23 cellular contexts compared by ENCODE assay signal in the genomic region with DNA sequence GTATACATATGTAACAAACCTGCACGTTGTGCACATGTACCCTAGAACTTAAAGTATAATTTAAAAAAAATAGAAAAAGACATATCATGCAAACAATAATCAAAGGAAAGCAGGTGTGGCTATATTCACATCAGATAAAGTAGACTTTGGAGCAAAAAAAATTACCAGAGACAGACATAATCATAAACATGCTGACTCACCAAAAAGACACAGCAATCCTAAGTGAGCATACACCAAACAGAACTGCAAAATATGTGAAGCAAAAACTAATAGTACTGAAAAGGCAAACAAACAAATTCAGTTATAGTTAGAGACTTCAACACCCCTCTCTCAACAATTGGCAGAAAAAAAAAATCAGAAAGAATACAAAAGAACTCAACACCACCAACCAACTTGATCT. TPM values are rescaled to one million over a fixed set of nuclear protein-coding genes. Genes with fewer than 3 reads are reported as not detected.
DNase-seq lines count a peak whose midpoint lies in the region; ATAC-seq, FAIRE-seq and TF ChIP-seq lines count a peak whose summit lies in the region.
"Had no signal": no experiment of that assay in that cellular context is flagged by ENCODE, and none has a peak within 500 bp of the region (broad histone marks: within the 10 kb centered on the region; RNA-seq: fewer than 3 reads in every experiment).

No MANE protein-coding gene starts in this region.

- 100% methylated on average over 1 of the region's 1 CpG for WGBS in mammary epithelial cell (ENCODE audit: low coverage, missing lambda C conversion rate)
- 92% methylated on average over 1 of the region's 1 CpG; no CpG with 5 or more reads in 1 of the 2 experiments for WGBS in H1 (ENCODE audit: extremely low coverage in 1 of 2, insufficient coverage in 1 of 2, insufficient read length in 1 of 2, insufficient replicate concordance in 2 of 2, low coverage in 1 of 2, low lambda C conversion rate in 2 of 2, missing lambda C conversion rate in 1 of 2), 2 experiments

- H3K4me1 ChIP-seq in mammary epithelial cell (ENCODE audit: insufficient read depth, low read length) (no peaks in the 10 kb centered on the region), H1 (replicated peaks in 1 of 4; ENCODE audit: control insufficient read depth in 3 of 4, insufficient read depth in 4 of 4, low read length in 3 of 4) (no peaks in the 10 kb centered on the region), PC-3 (ENCODE audit: insufficient read depth, low read length) (no peaks in the 10 kb centered on the region)
- H3K4me1 ChIP-seq: BE2C; BLaER1 treated with 17β-estradiol and CSF1 and Interleukin-3, amounts not matched to agents 10 nM and 100 nM had no signal

- DNase-seq in MCF 10A (ENCODE audit: unreplicated experiment), result no peak
- DNase-seq in mammary epithelial cell, result no peak
- DNase-seq in OCI-M1 (lab: John Stamatoyannopoulos, UW), result peak; percentile 5
- DNase-seq in H1 (ENCODE audit: low read depth in 1 of 2, low spot score in 2 of 2), result no peak
- DNase-seq in PC-3, result no peak
- DNase-seq in Calu3, result no peak
- DNase-seq: ACHN; AML-193; BE2C; CD4-positive, alpha-beta T cell; CD8-positive, alpha-beta memory T cell; DMS53; DMS79 treated with DMSO at 0.1 percent for 48 hours; GF-D8; GOT3; H7; HCEC 1CT had no signal

- H3K4me3 Mint-ChIP-seq in MCF 10A (ENCODE audit: unreplicated experiment) (no peak overlapping the region), Calu3 (ENCODE audit: low read depth, unreplicated experiment) (no peak overlapping the region)
- H3K4me3 Mint-ChIP-seq: CD14-positive monocyte; CD4-positive, alpha-beta T cell; CD8-positive, alpha-beta memory T cell had no signal

- H3K4me1 Mint-ChIP-seq in MCF 10A (ENCODE audit: insufficient read depth, unreplicated experiment), result peaks cover 7% of the 10 kb centered on the region
- peaks cover 10% of the 10 kb centered on the region for H3K4me1 Mint-ChIP-seq in Calu3 (ENCODE audit: low read depth, unreplicated experiment)
- H3K4me1 Mint-ChIP-seq: CD14-positive monocyte; CD8-positive, alpha-beta memory T cell had no signal

- H3K36me3 Mint-ChIP-seq in MCF 10A (ENCODE audit: insufficient read depth, unreplicated experiment) (peaks cover 9% of the 10 kb centered on the region), Calu3 (ENCODE audit: insufficient read depth, unreplicated experiment) (no peaks in the 10 kb centered on the region)

- H3K27ac Mint-ChIP-seq in MCF 10A (ENCODE audit: low read depth, unreplicated experiment) (peak overlapping the region; percentile 80), Calu3 (ENCODE audit: unreplicated experiment) (no peak overlapping the region)
- H3K27ac Mint-ChIP-seq: CD4-positive, alpha-beta T cell; CD8-positive, alpha-beta memory T cell had no signal

- no TSS peak for BruUV-seq in MCF 10A (replicated peaks; lab: Mats Ljungman, UMichigan)
- BruUV-seq in mammary epithelial cell (replicated peaks; lab: Mats Ljungman, UMichigan), result no TSS peak
- BruUV-seq in PC-3 (replicated peaks; lab: Mats Ljungman, UMichigan), result no TSS peak
- no TSS peak for BruUV-seq in Calu3 (replicated peaks; lab: Mats Ljungman, UMichigan)

- H3K56ac ChIP-seq in H1 (replicated peaks; ENCODE audit: insufficient read length, low read depth, low read length), result no peak overlapping the region

- CTCF ChIA-PET in MCF 10A (lab: Yijun Ruan, JAX), result no interaction called here
- CTCF ChIA-PET in mammary epithelial cell (lab: Charles Lee; ENCODE audit: low non-redundant PET), result no interaction called here
- CTCF ChIA-PET in H1 (lab: Charles Lee; ENCODE audit: partially characterized antibody), result no interaction called here
- CTCF ChIA-PET in PC-3 (lab: Charles Lee), result no interaction called here
- CTCF ChIA-PET in Calu3 (lab: Charles Lee), result no interaction called here

- H2BK5ac ChIP-seq in H1 (ENCODE audit: low read depth, low read length), result no peak overlapping the region

- H3K4ac ChIP-seq in H1 (replicated peaks; ENCODE audit: insufficient read length, low read depth, low read length), result no peak overlapping the region

- H3F3A ChIP-seq in PC-3 (ENCODE audit: low read length, unreplicated experiment), result no peaks in the 10 kb centered on the region

- no peaks in the 10 kb centered on the region for H3K27me3 Mint-ChIP-seq in MCF 10A (ENCODE audit: insufficient read depth, unreplicated experiment)
- no peaks in the 10 kb centered on the region for H3K27me3 Mint-ChIP-seq in Calu3 (ENCODE audit: unreplicated experiment)
- H3K27me3 Mint-ChIP-seq: CD4-positive, alpha-beta T cell; CD8-positive, alpha-beta memory T cell had no signal

- H3K27me3 ChIP-seq in mammary epithelial cell (ENCODE audit: insufficient read depth, low read length), result no peaks in the 10 kb centered on the region
- no peaks in the 10 kb centered on the region for H3K27me3 ChIP-seq in H1 (replicated peaks in 1 of 4; ENCODE audit: control insufficient read depth in 3 of 4, extremely low read depth in 1 of 4, insufficient read depth in 3 of 4, low read length in 3 of 4)
- no peaks in the 10 kb centered on the region for H3K27me3 ChIP-seq in PC-3 (ENCODE audit: low read length)
- H3K27me3 ChIP-seq: BE2C; BLaER1 treated with 17β-estradiol and CSF1 and Interleukin-3, amounts not matched to agents 10 nM and 100 nM had no signal

- intact Hi-C loops in MCF 10A (cut with micrococcal nuclease) (no loop called here), mammary epithelial cell (cut with micrococcal nuclease) (no loop called here), PC-3 (cut with micrococcal nuclease) (no loop called here), Calu3 (cut with micrococcal nuclease; ENCODE audit: unreplicated experiment) (no loop called here)

- H3K4me2 ChIP-seq in mammary epithelial cell (ENCODE audit: insufficient read depth, low read depth, low read length), result no peak overlapping the region
- H3K4me2 ChIP-seq in H1 (ENCODE audit: insufficient read depth in 1 of 2, low read depth in 2 of 2, low read length in 2 of 2), result no peak overlapping the region
- no peak overlapping the region for H3K4me2 ChIP-seq in PC-3 (ENCODE audit: low read length)
- H3K4me2 ChIP-seq: BLaER1 treated with 17β-estradiol and CSF1 and Interleukin-3, amounts not matched to agents 10 nM and 100 nM had no signal

- H3K9me3 Mint-ChIP-seq in MCF 10A (ENCODE audit: unreplicated experiment) (peaks cover 11% of the 10 kb centered on the region), Calu3 (ENCODE audit: low read depth, unreplicated experiment) (no peaks in the 10 kb centered on the region)

- no peak overlapping the region for H2BK120ac ChIP-seq in H1 (replicated peaks; ENCODE audit: low read depth, low read length)

- H3K9ac ChIP-seq in mammary epithelial cell (ENCODE audit: insufficient read depth, low read length), result no peak overlapping the region
- no peak overlapping the region for H3K9ac ChIP-seq in H1 (replicated peaks in 1 of 4; ENCODE audit: extremely low read depth in 1 of 4, low read depth in 3 of 4, low read length in 3 of 4)
- no peak overlapping the region for H3K9ac ChIP-seq in PC-3 (ENCODE audit: low read length)
- H3K9ac ChIP-seq: BLaER1 treated with 17β-estradiol and CSF1 and Interleukin-3, amounts not matched to agents 10 nM and 100 nM had no signal

- no peaks in the 10 kb centered on the region for H4K20me1 ChIP-seq in mammary epithelial cell (ENCODE audit: insufficient read depth, low read length)
- peaks cover 0 to 2% of the 10 kb centered on the region in 2 experiments for H4K20me1 ChIP-seq in H1 (replicated peaks in 1 of 2; ENCODE audit: control insufficient read depth in 1 of 2, insufficient read depth in 2 of 2, low read length in 2 of 2)
- no peaks in the 10 kb centered on the region for H4K20me1 ChIP-seq in PC-3 (ENCODE audit: low read length)
- H4K20me1 ChIP-seq: BLaER1 treated with 17β-estradiol and CSF1 and Interleukin-3, amounts not matched to agents 10 nM and 100 nM had no signal

- H2AFZ ChIP-seq in mammary epithelial cell (ENCODE audit: low read depth, low read length), result no peak overlapping the region
- H2AFZ ChIP-seq in H1 (ENCODE audit: low read length), result no peak overlapping the region
- no peak overlapping the region for H2AFZ ChIP-seq in PC-3 (ENCODE audit: low read length)

- H3K23me2 ChIP-seq in H1 (ENCODE audit: low read depth, low read length), result no peaks in the 10 kb centered on the region

- ATAC-seq in PC-3, result no peak
- no peak for ATAC-seq in HG02610 (IDR thresholded peaks at IDR 0.05; ENCODE audit: unreplicated experiment)

- H3K14ac ChIP-seq in H1 (ENCODE audit: insufficient read length), result no peak overlapping the region

- TF ChIP-seq POLR2A in H1 (IDR thresholded peaks at IDR 0.05; ENCODE audit: control extremely low read depth in 1 of 2, low read depth in 2 of 2, low read length in 2 of 2), result no peak

- no peaks in the 10 kb centered on the region for H3K9me3 ChIP-seq in mammary epithelial cell (replicated peaks; ENCODE audit: insufficient read depth, low read length)
- H3K9me3 ChIP-seq in H1 (ENCODE audit: insufficient read depth in 2 of 2, low read depth in 1 of 2, low read length in 1 of 2), result no peaks in the 10 kb centered on the region
- no peaks in the 10 kb centered on the region for H3K9me3 ChIP-seq in PC-3 (ENCODE audit: low read length)
- H3K9me3 ChIP-seq: BE2C had no signal

- peaks cover 40% of the 10 kb centered on the region for H3K79me2 ChIP-seq in mammary epithelial cell (ENCODE audit: insufficient read depth, low read length)
- peaks cover 0 to 39% of the 10 kb centered on the region in 2 experiments; a peak in 2 of 4 replicates for H3K79me2 ChIP-seq in H1 (ENCODE audit: control insufficient read depth in 1 of 2, insufficient read depth in 2 of 2, low read length in 2 of 2)
- peaks cover 8% of the 10 kb centered on the region; the same call in 1 of the 2 replicates for H3K79me2 ChIP-seq in PC-3 (ENCODE audit: low read length)

- peaks cover 6% of the 10 kb centered on the region for H3K36me3 ChIP-seq in mammary epithelial cell (ENCODE audit: insufficient read depth, low read length)
- H3K36me3 ChIP-seq in H1 (ENCODE audit: control insufficient read depth in 2 of 4, insufficient read depth in 4 of 4, low read length in 3 of 4), result peaks cover 0 to 12% (median 6%) of the 10 kb centered on the region in 4 experiments; a peak in 7 of 8 replicates
- peaks cover 25% of the 10 kb centered on the region for H3K36me3 ChIP-seq in PC-3 (ENCODE audit: low read depth, low read length)

- TF ChIP-seq CTCF in MCF 10A (IDR thresholded peaks at IDR 0.05; ENCODE audit: unreplicated experiment) (no peak), mammary epithelial cell (conservative IDR thresholded peaks at IDR 0.05 in 1 of 2, IDR thresholded peaks at IDR 0.05 in 1 of 2; ENCODE audit: extremely low read depth in 1 of 2, insufficient read depth in 1 of 2, low read depth in 1 of 2, low read length in 2 of 2) (no peak), H1 (IDR thresholded peaks at IDR 0.05; ENCODE audit: control extremely low read depth in 1 of 3, insufficient read depth in 1 of 3, low read depth in 1 of 3, low read length in 3 of 3) (no peak), PC-3 (conservative IDR thresholded peaks at IDR 0.05; ENCODE audit: low read depth, low read length) (no peak), Calu3 (IDR thresholded peaks at IDR 0.05; ENCODE audit: unreplicated experiment) (no peak)

- no peak for TF ChIP-seq RAD21 in H1 (IDR thresholded peaks at IDR 0.05 in 1 of 2, conservative IDR thresholded peaks at IDR 0.05 in 1 of 2; ENCODE audit: low read depth in 2 of 2, low read length in 2 of 2)

- no peak for TF ChIP-seq EP300 in H1 (IDR thresholded peaks at IDR 0.05; ENCODE audit: borderline replicate concordance in 1 of 2, low read depth in 2 of 2, low read length in 2 of 2)

- H4K5ac ChIP-seq in H1 (ENCODE audit: insufficient read length, low read depth, low read length), result no peak overlapping the region

- in situ Hi-C loops in mammary epithelial cell (cut with MboI; ENCODE audit: low sequenced_read_pairs in 2 of 2), result no loop called here

- H3K27ac ChIP-seq in mammary epithelial cell (ENCODE audit: insufficient read depth, low read depth, low read length) (no peak overlapping the region), H1 (ENCODE audit: low read depth, low read length) (no peak overlapping the region), PC-3 (ENCODE audit: low read length) (no peak overlapping the region)
- H3K27ac ChIP-seq: 22Rv1; BLaER1 treated with 17β-estradiol and CSF1 and Interleukin-3, amounts not matched to agents 10 nM and 100 nM had no signal

- H4K91ac ChIP-seq in H1 (replicated peaks; ENCODE audit: insufficient read length, low read length), result no peak overlapping the region

- no peak overlapping the region for H2BK15ac ChIP-seq in H1 (ENCODE audit: low read length)

- dilution Hi-C loops in mammary epithelial cell (cut with HindIII; ENCODE audit: low sequenced_read_pairs), result no loop called here

- no peak overlapping the region for H4K8ac ChIP-seq in H1 (ENCODE audit: extremely low read depth, insufficient read depth, low read length)

- no peak overlapping the region for H2BK20ac ChIP-seq in H1 (ENCODE audit: low read length)

- H3K23ac ChIP-seq in H1 (ENCODE audit: insufficient read length), result no peak overlapping the region

- no peak overlapping the region for H2BK12ac ChIP-seq in H1 (ENCODE audit: low read depth, low read length)

- no peaks in the 10 kb centered on the region for H3K9me2 ChIP-seq in PC-3 (replicated peaks; ENCODE audit: low read length)

- POLR2A ChIA-PET in MCF 10A (lab: Yijun Ruan, JAX) (no interaction called here), H1 (lab: Charles Lee; ENCODE audit: partially characterized antibody) (no interaction called here), PC-3 (lab: Charles Lee; ENCODE audit: unreplicated experiment) (no interaction called here)

- no peak for FAIRE-seq in H1 (lab: Jason Lieb, UNC)
- FAIRE-seq: GM12891, GM18507 had no signal

- H3K4me3 ChIP-seq in mammary epithelial cell (replicated peaks in 1 of 3; ENCODE audit: insufficient read depth in 1 of 3, low read depth in 2 of 3, low read length in 3 of 3), result no peak overlapping the region
- no peak overlapping the region for H3K4me3 ChIP-seq in H1 (ENCODE audit: extremely low read depth in 1 of 4, insufficient read depth in 2 of 4, low read depth in 3 of 4, low read length in 4 of 4)
- no peak overlapping the region for H3K4me3 ChIP-seq in PC-3 (ENCODE audit: low read length)
- H3K4me3 ChIP-seq: BLaER1 treated with 17β-estradiol and CSF1 and Interleukin-3, amounts not matched to agents 10 nM and 100 nM had no signal

- H3K79me1 ChIP-seq in H1 (ENCODE audit: low read depth, low read length), result no peaks in the 10 kb centered on the region

- H2AK5ac ChIP-seq in H1 (ENCODE audit: low read depth, low read length), result no peak overlapping the region

- no peak overlapping the region for H3K18ac ChIP-seq in H1 (ENCODE audit: extremely low read depth, low read length)

RNA-seq across cellular contexts. Expression of gene SHCBP1, which starts 29.9 kb away (rescaled TPM):
- total RNA-seq in MCF 10A (2022) (17.2 and 21.4 TPM in 2 replicates), mammary epithelial cell (10 to 100 TPM in 1 of 2 donors, 1 to 10 TPM in 1; 2.3 to 21.8 TPM), PC-3 (2014; rRNA removed) (25.8 and 35.1 TPM in 2 replicates), Calu3 (2022) (43.2 and 54.8 TPM in 2 replicates)
- polyA plus RNA-seq in mammary epithelial cell (19.6 TPM), H1 (2011; rRNA removed) (3.9 and 5.7 TPM in 2 replicates)
- polyA minus RNA-seq in mammary epithelial cell, result 53.2 TPM
- 14.8 and 15.3 TPM in 2 replicates for total RNA-seq in H1 (2021; fragmentation: NEBNext Ultra II Directional; extraction: Animal tissue kit (Norgen Biotek cat#: 25700))
- polyA plus RNA-seq in H1 (2011; cell fraction: cytosol; rRNA removed), result 8.4 TPM
- 5.7 TPM for polyA plus RNA-seq in H1 (2011; cell fraction: nucleus; rRNA removed)
- 8.2 to 13.9 TPM (median 10.6 TPM) in 4 replicates for polyA plus RNA-seq in H1 (2012, experiment 1 of 2)
- 1.4 TPM for polyA plus RNA-seq in H1 (2012, experiment 2 of 2)
- polyA plus RNA-seq in H1 (2013, experiment 1 of 2), result 7.1 TPM
- 7.1 TPM for polyA plus RNA-seq in H1 (2013, experiment 2 of 2)
- polyA minus RNA-seq in H1 (2011; rRNA and poly(A)+ RNA removed), result 22.2 and 36.5 TPM in 2 replicates
- 7.9 TPM for polyA minus RNA-seq in H1 (2011; cell fraction: cytosol; rRNA and poly(A)+ RNA removed)
- 23.9 TPM for polyA minus RNA-seq in H1 (2011; cell fraction: nucleus; rRNA and poly(A)+ RNA removed)
